ENCODE assay signal across 8 cellular contexts in genomic region chr14:77023001-77023996, GRCh38. TPM values are rescaled to one million over a fixed set of nuclear protein-coding genes. Genes with fewer than 3 reads are reported as not detected.
A peak's percentile ranks its signal among the peaks of the same experiment; 100 is the strongest.
DNase-seq lines count a peak whose midpoint lies in the region; TF ChIP-seq lines count a peak whose summit lies in the region.

No MANE protein-coding gene starts in this region.

- H3K9me3 Mint-ChIP-seq in osteocyte (ENCODE audit: unreplicated experiment) = no peaks in the 10 kb centered on the region

- no peaks in the 10 kb centered on the region for H3K27me3 Mint-ChIP-seq in osteocyte (ENCODE audit: unreplicated experiment)

- in situ Hi-C loops in GM13976 (cut with MboI; ENCODE audit: low sequenced_read_pairs, unreplicated experiment) = loop anchor here (10.0 kb wide), 1 partner anchor 58 kb away; no protein-coding TSS in a partner anchor

- H3K4me1 Mint-ChIP-seq in osteocyte (ENCODE audit: unreplicated experiment) = peaks cover 27% of the 10 kb centered on the region

- H3K27ac Mint-ChIP-seq in osteocyte (ENCODE audit: unreplicated experiment) = peak overlapping the region; percentile 88

- no peak for DNase-seq in AG09309 (ENCODE audit: low read depth)
- peak; percentile 92 for DNase-seq in HuH-7 (ENCODE audit: low spot score)
- DNase-seq in activated CD4-positive, alpha-beta T cell treated with anti-CD3 and anti-CD28 coated beads, Interleukin-2, amount 50 U/mL, for 48 hours = peak; percentile 64 to 73
- peak; percentile 57 for DNase-seq in fibroblast of pulmonary artery (ENCODE audit: low read depth)
- DNase-seq in osteocyte (ENCODE audit: extremely low spot score, unreplicated experiment) = no peak
- DNase-seq in SIG-M5 (lab: John Stamatoyannopoulos, UW) = no peak
- DNase-seq in AML-193 (lab: John Stamatoyannopoulos, UW) = no peak
- DNase-seq in GM13976 (ENCODE audit: low spot score) = no peak

- peaks cover 31% of the 10 kb centered on the region for H3K36me3 Mint-ChIP-seq in osteocyte (ENCODE audit: unreplicated experiment)

- peak overlapping the region; percentile 5 for H3K4me3 ChIP-seq in AG09309 (ENCODE audit: control insufficient read depth, low read depth, low read length)
- H3K4me3 ChIP-seq in fibroblast of pulmonary artery (replicated peaks; ENCODE audit: low read depth, low read length) = peak overlapping the region; percentile 94

- TF ChIP-seq CTCF in AG09309 (IDR thresholded peaks at IDR 0.05; ENCODE audit: control insufficient read depth, insufficient read depth, low read depth, low read length, missing control alignments) (no peak), fibroblast of pulmonary artery (IDR thresholded peaks at IDR 0.05; ENCODE audit: low read length, missing control alignments) (peak; percentile 36), osteocyte (IDR thresholded peaks at IDR 0.05) (peak; percentile 46), GM13976 (IDR thresholded peaks at IDR 0.05; ENCODE audit: borderline replicate concordance, control extremely low read depth, extremely low read depth, insufficient read depth, missing control alignments) (no peak)

- H3K4me3 Mint-ChIP-seq in osteocyte (ENCODE audit: unreplicated experiment) = peak overlapping the region; percentile 80

RNA-seq across cellular contexts. Expression of gene IRF2BPL, which starts 5.2 kb away (rescaled TPM):
- 107 and 120 TPM in 2 replicates for total RNA-seq in osteocyte

Comparison
In these comparisons a context has a peak if more than half of its experiments do, and no peak if none do; other contexts are left out.
1. DNase-seq: peak in HuH-7 (single experiment), activated CD4-positive, alpha-beta T cell treated with anti-CD3 and anti-CD28 coated beads, Interleukin-2, amount 50 U/mL, for 48 hours (2 of 2) and fibroblast of pulmonary artery (single experiment); none in AG09309 (single experiment), osteocyte (single experiment), SIG-M5 (single experiment), AML-193 (0 of 2) and GM13976 (single experiment).
2. CTCF ChIP-seq: peak in fibroblast of pulmonary artery (single experiment) and osteocyte (single experiment); none in AG09309 (single experiment) and GM13976 (single experiment).